34 cellular contexts compared by ENCODE assay signal in genomic region chr9:93819905-93820304, GRCh38.
"Had no signal": no experiment of that assay in that cellular context is flagged by ENCODE, and none has a peak within 500 bp of the region (broad histone marks: within the 10 kb centered on the region; RNA-seq: fewer than 3 reads in every experiment).

No MANE protein-coding gene starts in this region.

- H3K27me3 ChIP-seq: ascending aorta, Peyer's patch had no signal

- H3K4me1 Mint-ChIP-seq: activated CD4-positive, alpha-beta memory T cell treated with anti-CD3 and anti-CD28 coated beads, Interleukin-2, amount 10 ng/mL, durations not matched to agents 7 days and 5 days; activated CD8-positive, alpha-beta memory T cell treated with anti-CD3 and anti-CD28 coated beads, Interleukin-2, amount 10 ng/mL, durations not matched to agents 7 days and 5 days; activated naive CD8-positive, alpha-beta T cell treated with anti-CD3 and anti-CD28 coated beads, Interleukin-2, amount 10 ng/mL, durations not matched to agents 7 days and 5 days; central memory CD8-positive, alpha-beta T cell had no signal

- H3K9me3 Mint-ChIP-seq: activated CD4-positive, alpha-beta memory T cell treated with anti-CD3 and anti-CD28 coated beads, Interleukin-2, amount 10 ng/mL, durations not matched to agents 7 days and 5 days; activated naive CD8-positive, alpha-beta T cell treated with anti-CD3 and anti-CD28 coated beads, Interleukin-2, amount 10 ng/mL, durations not matched to agents 7 days and 5 days; central memory CD8-positive, alpha-beta T cell; T-helper 1 cell treated with Interleukin-12 subunit alpha and Interleukin-12 subunit beta and Interleukin-4 antibody, amounts not matched to agents 30 μg/mL and 1 μg/mL, for 36 hours; T-helper 2 cell treated with Interferon-gamma antibody and Interleukin-4, amounts not matched to agents 5 μg/mL and 100 μg/mL, for 36 hours had no signal

- H3K4me3 Mint-ChIP-seq: activated CD4-positive, alpha-beta memory T cell treated with anti-CD3 and anti-CD28 coated beads, Interleukin-2, amount 10 ng/mL, durations not matched to agents 7 days and 5 days; activated CD8-positive, alpha-beta memory T cell treated with anti-CD3 and anti-CD28 coated beads, Interleukin-2, amount 10 ng/mL, durations not matched to agents 7 days and 5 days; activated naive CD8-positive, alpha-beta T cell treated with anti-CD3 and anti-CD28 coated beads, Interleukin-2, amount 10 ng/mL, durations not matched to agents 7 days and 5 days; central memory CD8-positive, alpha-beta T cell; T-helper 1 cell treated with Interleukin-12 subunit alpha and Interleukin-12 subunit beta and Interleukin-4 antibody, amounts not matched to agents 30 μg/mL and 1 μg/mL, for 36 hours; T-helper 2 cell treated with Interferon-gamma antibody and Interleukin-4, amounts not matched to agents 5 μg/mL and 100 μg/mL, for 36 hours; WTC11 had no signal

- H3K27ac Mint-ChIP-seq: activated CD4-positive, alpha-beta memory T cell treated with anti-CD3 and anti-CD28 coated beads, Interleukin-2, amount 10 ng/mL, durations not matched to agents 7 days and 5 days; activated CD8-positive, alpha-beta memory T cell treated with anti-CD3 and anti-CD28 coated beads, Interleukin-2, amount 10 ng/mL, durations not matched to agents 7 days and 5 days; activated naive CD8-positive, alpha-beta T cell treated with anti-CD3 and anti-CD28 coated beads, Interleukin-2, amount 10 ng/mL, durations not matched to agents 7 days and 5 days; T-helper 1 cell treated with Interleukin-12 subunit alpha and Interleukin-12 subunit beta and Interleukin-4 antibody, amounts not matched to agents 30 μg/mL and 1 μg/mL, for 36 hours; T-helper 2 cell treated with Interferon-gamma antibody and Interleukin-4, amounts not matched to agents 5 μg/mL and 100 μg/mL, for 36 hours; WTC11 had no signal

- H3K4me1 ChIP-seq: ascending aorta, Peyer's patch had no signal

- H3K9ac ChIP-seq: KMS-11 had no signal

- H3K9me3 ChIP-seq: ascending aorta, Peyer's patch had no signal

- H3K4me2 ChIP-seq: KMS-11 had no signal

- H3K36me3 Mint-ChIP-seq: activated CD8-positive, alpha-beta memory T cell treated with anti-CD3 and anti-CD28 coated beads, Interleukin-2, amount 10 ng/mL, durations not matched to agents 7 days and 5 days; activated naive CD8-positive, alpha-beta T cell treated with anti-CD3 and anti-CD28 coated beads, Interleukin-2, amount 10 ng/mL, durations not matched to agents 7 days and 5 days had no signal

- FAIRE-seq: TTC549 had no signal

- H3K36me3 ChIP-seq: ascending aorta, cardiac muscle cell, Peyer's patch had no signal

- ATAC-seq: activated CD4-positive, CD25-positive, alpha-beta regulatory T cell treated with anti-CD3 and anti-CD28 coated beads, Interleukin-2, amount 50 U/mL, for 24 hours; activated CD8-positive, alpha-beta memory T cell treated with anti-CD3 and anti-CD28 coated beads, Interleukin-2, amount 10 ng/mL, durations not matched to agents 7 days and 5 days; PC-3; Right ventricle myocardium inferior had no signal

- H3K27ac ChIP-seq: ascending aorta, cardiac muscle cell, KMS-11, Peyer's patch, RWPE1 had no signal

- DNase-seq: activated CD4-positive, alpha-beta memory T cell treated with anti-CD3 and anti-CD28 coated beads, Interleukin-2, amount 10 ng/mL, durations not matched to agents 7 days and 5 days; activated CD4-positive, alpha-beta T cell treated with anti-CD3 and anti-CD28 coated beads for 4 hours; activated CD8-positive, alpha-beta memory T cell treated with anti-CD3 and anti-CD28 coated beads for 24 hours; activated CD8-positive, alpha-beta memory T cell treated with anti-CD3 and anti-CD28 coated beads, Interleukin-2, amount 50 U/mL, for 48 hours; activated effector memory CD4-positive, alpha-beta T cell treated with Interleukin-2 at 50 U/mL for 16 hours; activated naive CD4-positive, alpha-beta T cell treated with anti-CD3 and anti-CD28 coated beads, Interleukin-2, amount 50 U/mL, for 16 hours; activated naive CD8-positive, alpha-beta T cell treated with anti-CD3 and anti-CD28 coated beads, Interleukin-2, amount 10 ng/mL, durations not matched to agents 7 days and 5 days; activated T-cell treated with anti-CD3 and anti-CD28 coated beads, Interleukin-2, amount 50 U/mL, for 48 hours; amygdala; MM.1S; MV-4-11; NCI-H1092; NCI-H1436 treated with DMSO at 0.1 percent for 48 hours; NCI-H1694 treated with DMSO at 0.1 percent for 48 hours; NCI-H2029; NCI-H510A; NCI-H526; NCI-H748 treated with DMSO at 0.1 percent for 48 hours; NK-92 treated with Interleukin-12 subunit alpha and Interleukin-12 subunit beta, amount 100 ng/mL, for 24 hours; SIG-M5 had no signal

- H3K4me3 ChIP-seq: ascending aorta, cardiac muscle cell, Peyer's patch had no signal
